1 cellular context compared by ENCODE assay signal in the genomic region with DNA sequence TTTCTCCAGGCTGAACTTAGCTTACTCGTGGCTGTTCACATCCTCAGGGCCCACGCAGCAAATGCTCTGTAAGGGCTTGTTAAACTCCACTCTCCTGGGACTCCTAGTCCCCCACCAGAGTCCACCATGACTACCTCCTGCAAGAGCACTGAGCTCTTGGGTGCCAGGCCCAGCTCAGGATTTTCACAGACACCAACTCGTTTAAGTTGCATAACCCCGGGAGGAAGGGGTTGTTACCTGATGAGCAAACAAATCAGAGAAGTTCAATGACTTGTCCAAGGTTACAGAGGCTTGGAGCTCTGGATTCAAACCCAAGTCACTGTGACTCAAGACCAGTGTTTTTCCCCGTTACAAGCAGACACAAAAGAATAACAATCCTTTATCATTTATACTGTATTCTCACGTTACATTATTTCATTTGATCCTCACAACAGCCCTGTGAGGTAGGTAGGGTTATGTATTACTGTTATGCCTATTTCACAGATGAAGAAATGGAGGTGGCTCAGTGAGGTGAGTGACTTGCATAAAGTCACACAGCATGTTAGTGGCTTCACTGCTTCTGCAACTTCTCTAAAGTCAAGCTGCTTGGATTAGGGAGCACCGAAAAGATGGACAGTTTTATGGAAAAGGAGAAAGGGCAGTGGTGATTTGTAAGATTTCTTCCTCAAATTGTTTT.
TF ChIP-seq lines count a peak whose summit lies in the region.

No MANE protein-coding gene starts in this region.

TF ChIP-seq in K562, 482 proteins besides CTCF, POLR2A, EP300 and RAD21:
- TF ChIP-seq RBM25 (IDR thresholded peaks at IDR 0.05; ENCODE audit: low read depth, low read length, severe bottlenecking) (peak; percentile 34), MAFG (tag; conservative IDR thresholded peaks at IDR 0.05) (0 out of 2 replicates have a peak, but pooled peaks have one; percentile 9), BCOR (IDR thresholded peaks at IDR 0.05) (peak; percentile 32; the same call in 1 of the 2 replicates)
- TF ChIP-seq, protein P1, sequence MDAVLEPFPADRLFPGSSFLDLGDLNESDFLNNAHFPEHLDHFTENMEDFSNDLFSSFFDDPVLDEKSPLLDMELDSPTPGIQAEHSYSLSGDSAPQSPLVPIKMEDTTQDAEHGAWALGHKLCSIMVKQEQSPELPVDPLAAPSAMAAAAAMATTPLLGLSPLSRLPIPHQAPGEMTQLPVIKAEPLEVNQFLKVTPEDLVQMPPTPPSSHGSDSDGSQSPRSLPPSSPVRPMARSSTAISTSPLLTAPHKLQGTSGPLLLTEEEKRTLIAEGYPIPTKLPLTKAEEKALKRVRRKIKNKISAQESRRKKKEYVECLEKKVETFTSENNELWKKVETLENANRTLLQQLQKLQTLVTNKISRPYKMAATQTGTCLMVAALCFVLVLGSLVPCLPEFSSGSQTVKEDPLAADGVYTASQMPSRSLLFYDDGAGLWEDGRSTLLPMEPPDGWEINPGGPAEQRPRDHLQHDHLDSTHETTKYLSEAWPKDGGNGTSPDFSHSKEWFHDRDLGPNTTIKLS (IDR thresholded peaks at IDR 0.05; ENCODE audit: borderline replicate concordance, low read depth): no peak
TF ChIP-seq in K562: peak in this region for 3.
